15 cellular contexts compared by ENCODE assay signal in the genomic region with DNA sequence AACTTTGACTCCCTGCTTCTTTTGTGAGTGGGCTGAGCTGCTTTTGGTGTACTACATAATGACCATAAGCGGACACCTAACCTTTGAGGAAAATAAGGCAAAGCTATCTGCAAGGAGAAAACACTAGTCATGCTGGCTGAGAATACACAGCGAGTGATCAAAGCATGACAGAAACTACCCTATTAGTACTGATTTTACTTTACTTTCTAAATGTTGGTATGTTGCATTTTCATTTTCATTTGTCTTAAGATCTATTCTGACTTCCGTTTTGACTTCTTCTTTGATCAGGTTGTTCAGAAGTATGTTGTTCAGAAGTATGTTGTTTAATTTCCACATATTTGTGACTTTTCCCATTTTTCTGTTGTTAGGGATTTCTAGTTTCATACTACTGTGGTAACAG.
DNase-seq lines count a peak whose midpoint lies in the region; ATAC-seq and TF ChIP-seq lines count a peak whose summit lies in the region.
"Had no signal": no experiment of that assay in that cellular context is flagged by ENCODE, and none has a peak within 500 bp of the region (broad histone marks: within the 10 kb centered on the region; RNA-seq: fewer than 3 reads in every experiment).

No MANE protein-coding gene starts in this region.

- H3K9me3 ChIP-seq in thyroid gland, result no peaks in the 10 kb centered on the region
- H3K9me3 ChIP-seq: adrenal gland, colonic mucosa, SJSA1 had no signal

- intact Hi-C loops in thyroid gland (cut with DNase I), result no loop called here

- peaks cover 2% of the 10 kb centered on the region for H3K9me3 Mint-ChIP-seq in glutamatergic neuron (ENCODE audit: unreplicated experiment)
- H3K9me3 Mint-ChIP-seq: mesothelial cell of epicardium had no signal

- no peaks in the 10 kb centered on the region for H3K36me3 Mint-ChIP-seq in glutamatergic neuron (ENCODE audit: unreplicated experiment)
- H3K36me3 Mint-ChIP-seq: mesothelial cell of epicardium had no signal

- H3K27ac Mint-ChIP-seq in glutamatergic neuron (ENCODE audit: unreplicated experiment), result no peak overlapping the region
- H3K27ac Mint-ChIP-seq: B cell, mesothelial cell of epicardium had no signal

- TF ChIP-seq CTCF in glutamatergic neuron (IDR thresholded peaks at IDR 0.05; ENCODE audit: partially characterized antibody, unreplicated experiment) (no peak), thyroid gland (IDR thresholded peaks at IDR 0.05) (no peak)

- H3K27me3 ChIP-seq in thyroid gland, result no peaks in the 10 kb centered on the region
- H3K27me3 ChIP-seq: adrenal gland, colonic mucosa, SJSA1 had no signal

- no peaks in the 10 kb centered on the region for H3K36me3 ChIP-seq in thyroid gland
- H3K36me3 ChIP-seq: adrenal gland, colonic mucosa, SJSA1 had no signal

- no peak overlapping the region for H3K27ac ChIP-seq in thyroid gland
- H3K27ac ChIP-seq: adrenal gland, colonic mucosa, SJSA1 had no signal

- H3K27me3 Mint-ChIP-seq in glutamatergic neuron (ENCODE audit: unreplicated experiment), result no peaks in the 10 kb centered on the region
- H3K27me3 Mint-ChIP-seq: B cell had no signal

- no peak for DNase-seq in glutamatergic neuron
- no peak for DNase-seq in RKO (ENCODE audit: low spot score)
- DNase-seq in dedifferentiated amniotic fluid mesenchymal stem cell (ENCODE audit: extremely low spot score), result no peak
- DNase-seq in thyroid gland, result no peak
- DNase-seq: adrenal gland; colonic mucosa; posterior cingulate gyrus; stimulated activated CD4-positive, alpha-beta T cell treated with anti-CD3 and anti-CD28 coated beads, Interleukin-15, amount 100 ng/mL, for 24 hours had no signal

- no peak overlapping the region for H3K4me3 Mint-ChIP-seq in glutamatergic neuron (ENCODE audit: unreplicated experiment)
- H3K4me3 Mint-ChIP-seq: B cell, mesothelial cell of epicardium had no signal

- H3K4me1 Mint-ChIP-seq in glutamatergic neuron (ENCODE audit: low read depth, unreplicated experiment), result no peaks in the 10 kb centered on the region
- H3K4me1 Mint-ChIP-seq: B cell had no signal

- H3K4me3 ChIP-seq in thyroid gland (replicated peaks in 1 of 3), result no peak overlapping the region
- H3K4me3 ChIP-seq: adrenal gland, colonic mucosa, SJSA1 had no signal

- 90 to 92% methylated on average over 3 of the region's 3 CpGs for WGBS in thyroid gland, 2 donors

- H3K4me1 ChIP-seq in thyroid gland, result no peaks in the 10 kb centered on the region
- H3K4me1 ChIP-seq: adrenal gland, colonic mucosa, SJSA1 had no signal

- no peak for TF ChIP-seq POLR2A in thyroid gland (IDR thresholded peaks at IDR 0.05)

- ATAC-seq in GM18858 (IDR thresholded peaks at IDR 0.05; ENCODE audit: unreplicated experiment), result peak; percentile 100
- ATAC-seq in GM21447 (IDR thresholded peaks at IDR 0.05; ENCODE audit: unreplicated experiment), result peak; percentile 65
- peak; percentile 93 for ATAC-seq in HG02970 (IDR thresholded peaks at IDR 0.05; ENCODE audit: low FRiP score, unreplicated experiment)
- ATAC-seq in HG03521 (IDR thresholded peaks at IDR 0.05; ENCODE audit: unreplicated experiment), result peak; percentile 90
